ENCODE assay signal across 1 cellular context in genomic region chr3:47163023-47163989, GRCh38.
TF ChIP-seq lines count a peak whose summit lies in the region.

No MANE protein-coding gene starts in this region.

TF ChIP-seq in HepG2, 621 proteins besides CTCF, POLR2A, EP300 and RAD21 (continued from another document and continues in another):
- TF ChIP-seq, protein P1, sequence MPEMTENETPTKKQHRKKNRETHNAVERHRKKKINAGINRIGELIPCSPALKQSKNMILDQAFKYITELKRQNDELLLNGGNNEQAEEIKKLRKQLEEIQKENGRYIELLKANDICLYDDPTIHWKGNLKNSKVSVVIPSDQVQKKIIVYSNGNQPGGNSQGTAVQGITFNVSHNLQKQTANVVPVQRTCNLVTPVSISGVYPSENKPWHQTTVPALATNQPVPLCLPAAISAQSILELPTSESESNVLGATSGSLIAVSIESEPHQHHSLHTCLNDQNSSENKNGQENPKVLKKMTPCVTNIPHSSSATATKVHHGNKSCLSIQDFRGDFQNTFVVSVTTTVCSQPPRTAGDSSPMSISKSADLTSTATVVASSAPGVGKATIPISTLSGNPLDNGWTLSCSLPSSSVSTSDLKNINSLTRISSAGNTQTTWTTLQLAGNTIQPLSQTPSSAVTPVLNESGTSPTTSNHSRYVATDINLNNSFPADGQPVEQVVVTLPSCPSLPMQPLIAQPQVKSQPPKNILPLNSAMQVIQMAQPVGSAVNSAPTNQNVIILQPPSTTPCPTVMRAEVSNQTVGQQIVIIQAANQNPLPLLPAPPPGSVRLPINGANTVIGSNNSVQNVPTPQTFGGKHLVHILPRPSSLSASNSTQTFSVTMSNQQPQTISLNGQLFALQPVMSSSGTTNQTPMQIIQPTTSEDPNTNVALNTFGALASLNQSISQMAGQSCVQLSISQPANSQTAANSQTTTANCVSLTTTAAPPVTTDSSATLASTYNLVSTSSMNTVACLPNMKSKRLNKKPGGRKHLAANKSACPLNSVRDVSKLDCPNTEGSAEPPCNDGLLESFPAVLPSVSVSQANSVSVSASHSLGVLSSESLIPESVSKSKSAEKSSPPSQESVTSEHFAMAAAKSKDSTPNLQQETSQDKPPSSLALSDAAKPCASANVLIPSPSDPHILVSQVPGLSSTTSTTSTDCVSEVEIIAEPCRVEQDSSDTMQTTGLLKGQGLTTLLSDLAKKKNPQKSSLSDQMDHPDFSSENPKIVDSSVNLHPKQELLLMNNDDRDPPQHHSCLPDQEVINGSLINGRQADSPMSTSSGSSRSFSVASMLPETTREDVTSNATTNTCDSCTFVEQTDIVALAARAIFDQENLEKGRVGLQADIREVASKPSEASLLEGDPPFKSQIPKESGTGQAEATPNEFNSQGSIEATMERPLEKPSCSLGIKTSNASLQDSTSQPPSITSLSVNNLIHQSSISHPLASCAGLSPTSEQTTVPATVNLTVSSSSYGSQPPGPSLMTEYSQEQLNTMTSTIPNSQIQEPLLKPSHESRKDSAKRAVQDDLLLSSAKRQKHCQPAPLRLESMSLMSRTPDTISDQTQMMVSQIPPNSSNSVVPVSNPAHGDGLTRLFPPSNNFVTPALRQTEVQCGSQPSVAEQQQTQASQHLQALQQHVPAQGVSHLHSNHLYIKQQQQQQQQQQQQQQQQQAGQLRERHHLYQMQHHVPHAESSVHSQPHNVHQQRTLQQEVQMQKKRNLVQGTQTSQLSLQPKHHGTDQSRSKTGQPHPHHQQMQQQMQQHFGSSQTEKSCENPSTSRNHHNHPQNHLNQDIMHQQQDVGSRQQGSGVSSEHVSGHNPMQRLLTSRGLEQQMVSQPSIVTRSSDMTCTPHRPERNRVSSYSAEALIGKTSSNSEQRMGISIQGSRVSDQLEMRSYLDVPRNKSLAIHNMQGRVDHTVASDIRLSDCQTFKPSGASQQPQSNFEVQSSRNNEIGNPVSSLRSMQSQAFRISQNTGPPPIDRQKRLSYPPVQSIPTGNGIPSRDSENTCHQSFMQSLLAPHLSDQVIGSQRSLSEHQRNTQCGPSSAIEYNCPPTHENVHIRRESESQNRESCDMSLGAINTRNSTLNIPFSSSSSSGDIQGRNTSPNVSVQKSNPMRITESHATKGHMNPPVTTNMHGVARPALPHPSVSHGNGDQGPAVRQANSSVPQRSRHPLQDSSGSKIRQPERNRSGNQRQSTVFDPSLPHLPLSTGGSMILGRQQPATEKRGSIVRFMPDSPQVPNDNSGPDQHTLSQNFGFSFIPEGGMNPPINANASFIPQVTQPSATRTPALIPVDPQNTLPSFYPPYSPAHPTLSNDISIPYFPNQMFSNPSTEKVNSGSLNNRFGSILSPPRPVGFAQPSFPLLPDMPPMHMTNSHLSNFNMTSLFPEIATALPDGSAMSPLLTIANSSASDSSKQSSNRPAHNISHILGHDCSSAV (CRISPR knock-in tag; IDR thresholded peaks at IDR 0.05; ENCODE audit: borderline replicate concordance) = no peak
- TF ChIP-seq ERF (CRISPR knock-in tag; IDR thresholded peaks at IDR 0.05) (no peak; the same call in 1 of the 2 replicates), ZNF350 (CRISPR knock-in tag; IDR thresholded peaks at IDR 0.05; ENCODE audit: borderline replicate concordance, low read depth) (no peak), ZNF781 (CRISPR knock-in tag; IDR thresholded peaks at IDR 0.05; ENCODE audit: borderline replicate concordance, not compliant biosample characterization) (no peak), MIER2 (CRISPR knock-in tag; IDR thresholded peaks at IDR 0.05) (no peak), ZNF224 (CRISPR knock-in tag; IDR thresholded peaks at IDR 0.05) (no peak), ZNF552 (CRISPR knock-in tag; IDR thresholded peaks at IDR 0.05; ENCODE audit: borderline replicate concordance) (no peak), GTF2F1 (IDR thresholded peaks at IDR 0.05; ENCODE audit: low read length) (no peak), ELF4 (CRISPR knock-in tag; IDR thresholded peaks at IDR 0.05; ENCODE audit: borderline replicate concordance) (no peak), PRPF4 (IDR thresholded peaks at IDR 0.05; ENCODE audit: low read depth, low read length, poor library complexity, severe bottlenecking) (no peak), TMF1 (CRISPR knock-in tag; IDR thresholded peaks at IDR 0.05; ENCODE audit: low read depth) (no peak; the same call in none of the 2 replicates), RBM22 (optimal IDR thresholded peaks at IDR 0.05; ENCODE audit: low read length) (no peak), NFYB (CRISPR knock-in tag; IDR thresholded peaks at IDR 0.05) (no peak), ZNF20 (CRISPR knock-in tag; IDR thresholded peaks at IDR 0.05) (no peak), TFAP4 (IDR thresholded peaks at IDR 0.05; ENCODE audit: borderline replicate concordance, low read depth) (no peak), CHD2 (IDR thresholded peaks at IDR 0.05; ENCODE audit: low read depth, low read length) (no peak), ZNF431 (CRISPR knock-in tag; IDR thresholded peaks at IDR 0.05; ENCODE audit: borderline replicate concordance, low read depth) (0 out of 2 replicates have a peak, but pooled peaks have one; percentile 22), POLR2G (IDR thresholded peaks at IDR 0.05; ENCODE audit: low read depth, low read length) (peak; percentile 29; the same call in 1 of the 2 replicates), TBP (CRISPR knock-in tag; IDR thresholded peaks at IDR 0.05) (no peak), CAMTA2 (CRISPR knock-in tag; IDR thresholded peaks at IDR 0.05; ENCODE audit: borderline replicate concordance) (peak; percentile 76; the same call in 1 of the 2 replicates), SUZ12 (IDR thresholded peaks at IDR 0.05; ENCODE audit: low read depth, low read length) (no peak), ZNF382 (CRISPR knock-in tag; IDR thresholded peaks at IDR 0.05; ENCODE audit: borderline replicate concordance) (no peak), HNF4A (CRISPR knock-in tag; IDR thresholded peaks at IDR 0.05) (no peak; the same call in 1 of the 2 replicates), BCL6 (CRISPR knock-in tag; IDR thresholded peaks at IDR 0.05) (no peak), ZBTB42 (CRISPR knock-in tag; IDR thresholded peaks at IDR 0.05) (no peak), SMYD3 (CRISPR knock-in tag; IDR thresholded peaks at IDR 0.05) (0 out of 2 replicates have a peak, but pooled peaks have one; percentile 19), KAT2B (IDR thresholded peaks at IDR 0.05; ENCODE audit: borderline replicate concordance, low read depth, low read length) (no peak), FOXK1 (CRISPR knock-in tag; IDR thresholded peaks at IDR 0.05; ENCODE audit: borderline replicate concordance, low read depth) (no peak), ZNF333 (CRISPR knock-in tag; IDR thresholded peaks at IDR 0.05; ENCODE audit: borderline replicate concordance) (peak; percentile 70; the same call in 1 of the 2 replicates), FOXA3 (CRISPR knock-in tag; IDR thresholded peaks at IDR 0.05) (no peak), GABPA (IDR thresholded peaks at IDR 0.05; ENCODE audit: low read depth, low read length) (0 out of 2 replicates have a peak, but pooled peaks have one; percentile 18), GABPA (CRISPR knock-in tag; IDR thresholded peaks at IDR 0.05; ENCODE audit: low read depth) (peak; percentile 47), MATR3 (CRISPR knock-in tag; IDR thresholded peaks at IDR 0.05) (no peak), ZNF292 (CRISPR knock-in tag; IDR thresholded peaks at IDR 0.05; ENCODE audit: borderline replicate concordance, low read depth) (no peak), PHF20 (CRISPR knock-in tag; IDR thresholded peaks at IDR 0.05) (peak; percentile 37), KDM4B (CRISPR knock-in tag; IDR thresholded peaks at IDR 0.05) (no peak)
- TF ChIP-seq, protein P2, sequence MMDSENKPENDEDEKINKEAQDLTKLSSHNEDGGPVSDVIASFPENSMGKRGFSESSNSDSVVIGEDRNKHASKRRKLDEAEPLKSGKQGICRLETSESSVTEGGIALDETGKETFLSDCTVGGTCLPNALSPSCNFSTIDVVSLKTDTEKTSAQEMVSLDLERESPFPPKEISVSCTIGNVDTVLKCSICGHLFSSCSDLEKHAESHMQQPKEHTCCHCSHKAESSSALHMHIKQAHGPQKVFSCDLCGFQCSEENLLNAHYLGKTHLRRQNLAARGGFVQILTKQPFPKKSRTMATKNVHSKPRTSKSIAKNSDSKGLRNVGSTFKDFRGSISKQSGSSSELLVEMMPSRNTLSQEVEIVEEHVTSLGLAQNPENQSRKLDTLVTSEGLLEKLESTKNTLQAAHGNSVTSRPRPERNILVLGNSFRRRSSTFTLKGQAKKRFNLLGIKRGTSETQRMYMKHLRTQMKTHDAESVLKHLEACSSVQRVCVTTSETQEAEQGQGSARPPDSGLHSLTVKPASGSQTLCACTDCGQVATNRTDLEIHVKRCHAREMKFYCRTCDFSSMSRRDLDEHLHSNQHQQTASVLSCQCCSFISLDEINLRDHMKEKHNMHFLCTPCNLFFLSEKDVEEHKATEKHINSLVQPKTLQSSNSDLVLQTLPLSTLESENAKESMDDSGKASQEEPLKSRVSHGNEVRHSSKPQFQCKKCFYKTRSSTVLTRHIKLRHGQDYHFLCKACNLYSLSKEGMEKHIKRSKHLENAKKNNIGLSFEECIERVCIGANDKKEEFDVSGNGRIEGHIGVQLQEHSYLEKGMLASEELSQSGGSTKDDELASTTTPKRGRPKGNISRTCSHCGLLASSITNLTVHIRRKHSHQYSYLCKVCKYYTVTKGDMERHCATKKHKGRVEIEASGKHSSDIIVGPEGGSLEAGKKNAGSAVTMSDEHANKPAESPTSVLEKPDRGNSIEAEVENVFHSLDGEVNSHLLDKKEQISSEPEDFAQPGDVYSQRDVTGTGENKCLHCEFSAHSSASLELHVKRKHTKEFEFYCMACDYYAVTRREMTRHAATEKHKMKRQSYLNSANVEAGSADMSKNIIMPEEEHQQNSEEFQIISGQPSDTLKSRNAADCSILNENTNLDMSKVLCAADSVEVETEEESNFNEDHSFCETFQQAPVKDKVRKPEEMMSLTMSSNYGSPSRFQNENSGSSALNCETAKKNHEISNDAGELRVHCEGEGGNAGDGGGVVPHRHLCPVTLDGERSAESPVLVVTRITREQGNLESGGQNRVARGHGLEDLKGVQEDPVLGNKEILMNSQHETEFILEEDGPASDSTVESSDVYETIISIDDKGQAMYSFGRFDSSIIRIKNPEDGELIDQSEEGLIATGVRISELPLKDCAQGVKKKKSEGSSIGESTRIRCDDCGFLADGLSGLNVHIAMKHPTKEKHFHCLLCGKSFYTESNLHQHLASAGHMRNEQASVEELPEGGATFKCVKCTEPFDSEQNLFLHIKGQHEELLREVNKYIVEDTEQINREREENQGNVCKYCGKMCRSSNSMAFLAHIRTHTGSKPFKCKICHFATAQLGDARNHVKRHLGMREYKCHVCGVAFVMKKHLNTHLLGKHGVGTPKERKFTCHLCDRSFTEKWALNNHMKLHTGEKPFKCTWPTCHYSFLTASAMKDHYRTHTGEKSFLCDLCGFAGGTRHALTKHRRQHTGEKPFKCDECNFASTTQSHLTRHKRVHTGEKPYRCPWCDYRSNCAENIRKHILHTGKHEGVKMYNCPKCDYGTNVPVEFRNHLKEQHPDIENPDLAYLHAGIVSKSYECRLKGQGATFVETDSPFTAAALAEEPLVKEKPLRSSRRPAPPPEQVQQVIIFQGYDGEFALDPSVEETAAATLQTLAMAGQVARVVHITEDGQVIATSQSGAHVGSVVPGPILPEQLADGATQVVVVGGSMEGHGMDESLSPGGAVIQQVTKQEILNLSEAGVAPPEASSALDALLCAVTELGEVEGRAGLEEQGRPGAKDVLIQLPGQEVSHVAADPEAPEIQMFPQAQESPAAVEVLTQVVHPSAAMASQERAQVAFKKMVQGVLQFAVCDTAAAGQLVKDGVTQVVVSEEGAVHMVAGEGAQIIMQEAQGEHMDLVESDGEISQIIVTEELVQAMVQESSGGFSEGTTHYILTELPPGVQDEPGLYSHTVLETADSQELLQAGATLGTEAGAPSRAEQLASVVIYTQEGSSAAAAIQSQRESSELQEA (CRISPR knock-in tag; IDR thresholded peaks at IDR 0.05; ENCODE audit: not compliant biosample characterization) = no peak
- TF ChIP-seq, protein P3, sequence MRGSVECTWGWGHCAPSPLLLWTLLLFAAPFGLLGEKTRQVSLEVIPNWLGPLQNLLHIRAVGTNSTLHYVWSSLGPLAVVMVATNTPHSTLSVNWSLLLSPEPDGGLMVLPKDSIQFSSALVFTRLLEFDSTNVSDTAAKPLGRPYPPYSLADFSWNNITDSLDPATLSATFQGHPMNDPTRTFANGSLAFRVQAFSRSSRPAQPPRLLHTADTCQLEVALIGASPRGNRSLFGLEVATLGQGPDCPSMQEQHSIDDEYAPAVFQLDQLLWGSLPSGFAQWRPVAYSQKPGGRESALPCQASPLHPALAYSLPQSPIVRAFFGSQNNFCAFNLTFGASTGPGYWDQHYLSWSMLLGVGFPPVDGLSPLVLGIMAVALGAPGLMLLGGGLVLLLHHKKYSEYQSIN (CRISPR knock-in tag; IDR thresholded peaks at IDR 0.05; ENCODE audit: borderline replicate concordance) = no peak
- TF ChIP-seq, protein P4, sequence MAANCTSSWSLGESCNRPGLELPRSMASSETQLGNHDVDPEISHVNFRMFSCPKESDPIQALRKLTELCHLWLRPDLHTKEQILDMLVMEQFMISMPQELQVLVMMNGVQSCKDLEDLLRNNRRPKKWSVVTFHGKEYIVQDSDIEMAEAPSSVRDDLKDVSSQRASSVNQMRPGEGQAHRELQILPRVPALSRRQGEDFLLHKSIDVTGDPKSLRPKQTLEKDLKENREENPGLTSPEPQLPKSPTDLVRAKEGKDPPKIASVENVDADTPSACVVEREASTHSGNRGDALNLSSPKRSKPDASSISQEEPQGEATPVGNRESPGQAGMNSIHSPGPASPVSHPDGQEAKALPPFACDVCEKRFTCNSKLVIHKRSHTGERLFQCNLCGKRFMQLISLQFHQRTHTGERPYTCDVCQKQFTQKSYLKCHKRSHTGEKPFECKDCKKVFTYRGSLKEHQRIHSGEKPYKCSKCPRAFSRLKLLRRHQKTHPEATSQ (CRISPR knock-in tag; IDR thresholded peaks at IDR 0.05; ENCODE audit: borderline replicate concordance) = no peak
- TF ChIP-seq, protein P5, sequence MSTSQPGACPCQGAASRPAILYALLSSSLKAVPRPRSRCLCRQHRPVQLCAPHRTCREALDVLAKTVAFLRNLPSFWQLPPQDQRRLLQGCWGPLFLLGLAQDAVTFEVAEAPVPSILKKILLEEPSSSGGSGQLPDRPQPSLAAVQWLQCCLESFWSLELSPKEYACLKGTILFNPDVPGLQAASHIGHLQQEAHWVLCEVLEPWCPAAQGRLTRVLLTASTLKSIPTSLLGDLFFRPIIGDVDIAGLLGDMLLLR (CRISPR knock-in tag; IDR thresholded peaks at IDR 0.05) = 0 out of 2 replicates have a peak, but pooled peaks have one; percentile 52
- TF ChIP-seq, protein P6, sequence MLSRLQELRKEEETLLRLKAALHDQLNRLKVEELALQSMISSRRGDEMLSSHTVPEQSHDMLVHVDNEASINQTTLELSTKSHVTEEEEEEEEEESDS (CRISPR knock-in tag; IDR thresholded peaks at IDR 0.05; ENCODE audit: borderline replicate concordance) = no peak
- TF ChIP-seq, protein P7, sequence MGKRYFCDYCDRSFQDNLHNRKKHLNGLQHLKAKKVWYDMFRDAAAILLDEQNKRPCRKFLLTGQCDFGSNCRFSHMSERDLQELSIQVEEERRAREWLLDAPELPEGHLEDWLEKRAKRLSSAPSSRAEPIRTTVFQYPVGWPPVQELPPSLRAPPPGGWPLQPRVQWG (CRISPR knock-in tag; IDR thresholded peaks at IDR 0.05; ENCODE audit: borderline replicate concordance, low read depth) = no peak
